17 cellular contexts compared by ENCODE assay signal in genomic region chr10:17115683-17116082, GRCh38. TPM values are rescaled to one million over a fixed set of nuclear protein-coding genes. Genes with fewer than 3 reads are reported as not detected.
DNase-seq lines count a peak whose midpoint lies in the region; ATAC-seq and TF ChIP-seq lines count a peak whose summit lies in the region.
"Had no signal": no experiment of that assay in that cellular context is flagged by ENCODE, and none has a peak within 500 bp of the region (broad histone marks: within the 10 kb centered on the region; RNA-seq: fewer than 3 reads in every experiment).

No MANE protein-coding gene starts in this region.

- H3K9me2 ChIP-seq in GM23338 (ENCODE audit: insufficient read depth): no peaks in the 10 kb centered on the region

- H3K4me1 Mint-ChIP-seq in GM23338: no peaks in the 10 kb centered on the region
- H3K4me1 Mint-ChIP-seq: activated B cell treated with CpG ODN at 0.5 μM for 24 hours, immature natural killer cell, natural killer cell had no signal

- H3K4me1 ChIP-seq in GM23338 (ENCODE audit: insufficient read depth): no peaks in the 10 kb centered on the region
- H3K4me1 ChIP-seq in fibroblast of lung (ENCODE audit: control insufficient read depth, extremely low read depth, insufficient read depth, low read length): no peaks in the 10 kb centered on the region
- H3K4me1 ChIP-seq: SJCRH30 had no signal

- no peaks in the 10 kb centered on the region for H3K36me3 ChIP-seq in GM23338 (ENCODE audit: insufficient read depth)
- H3K36me3 ChIP-seq in fibroblast of lung (ENCODE audit: control insufficient read depth, insufficient read depth, low read length): no peaks in the 10 kb centered on the region
- H3K36me3 ChIP-seq: SJCRH30, thoracic aorta had no signal

- H3K4me3 ChIP-seq in GM23338: no peak overlapping the region
- no peak overlapping the region for H3K4me3 ChIP-seq in fibroblast of lung (replicated peaks in 1 of 4; ENCODE audit: control extremely low read depth in 1 of 4, insufficient read depth in 1 of 4, low read depth in 3 of 4, low read length in 4 of 4)
- H3K4me3 ChIP-seq in retinal pigment epithelial cell (ENCODE audit: low read length): no peak overlapping the region
- H3K4me3 ChIP-seq: SJCRH30, thoracic aorta had no signal

- DNase-seq in GM23338 (ENCODE audit: low spot score) (peak; percentile 25), RKO (ENCODE audit: low spot score) (peak; percentile 71), fibroblast of lung (ENCODE audit: low read depth in 2 of 2) (peak; percentile 23 to 66), retinal pigment epithelial cell (ENCODE audit: low read depth) (no peak), HuH-7 (ENCODE audit: low spot score) (no peak), hippocampal formation (lab: John Stamatoyannopoulos, UW) (no peak), NCI-H128 (lab: John Stamatoyannopoulos, UW; ENCODE audit: unreplicated experiment) (no peak)
- DNase-seq in activated naive CD4-positive, alpha-beta T cell treated with Interleukin-2 at 50 U/mL for 16 hours: no peak
- DNase-seq: activated B cell treated with CpG ODN at 0.5 μM for 24 hours, anterior cingulate cortex, immature natural killer cell, MM.1S, natural killer cell, NCI-H510A treated with DMSO at 0.1 percent for 48 hours, SJCRH30 had no signal

- H3K27ac ChIP-seq in GM23338 (ENCODE audit: low read depth) (no peak overlapping the region), fibroblast of lung (ENCODE audit: insufficient read depth, low read length) (no peak overlapping the region)
- H3K27ac ChIP-seq: SJCRH30 had no signal

- no peaks in the 10 kb centered on the region for H3K9me3 ChIP-seq in fibroblast of lung (ENCODE audit: control insufficient read depth, insufficient read depth, low read depth, low read length)
- H3K9me3 ChIP-seq: SJCRH30, thoracic aorta had no signal

- H3F3A ChIP-seq in GM23338 (replicated peaks; ENCODE audit: low read depth): no peaks in the 10 kb centered on the region

- H3K4me2 ChIP-seq in GM23338 (no peak overlapping the region), fibroblast of lung (ENCODE audit: extremely low read depth, insufficient read depth, low read length) (no peak overlapping the region)

- H3K9ac ChIP-seq in fibroblast of lung (ENCODE audit: insufficient read depth, low read length): no peak overlapping the region

- no peak for ATAC-seq in GM23338
- ATAC-seq: natural killer cell, sciatic nerve had no signal

- H3K27ac Mint-ChIP-seq in GM23338: no peak overlapping the region
- H3K27ac Mint-ChIP-seq: activated B cell treated with CpG ODN at 0.5 μM for 24 hours, immature natural killer cell, natural killer cell had no signal

- H3K79me2 ChIP-seq in GM23338 (replicated peaks; ENCODE audit: insufficient read depth) (no peaks in the 10 kb centered on the region), fibroblast of lung (ENCODE audit: control insufficient read depth, insufficient read depth, low read length) (no peaks in the 10 kb centered on the region)

- TF ChIP-seq CTCF in GM23338 (conservative IDR thresholded peaks at IDR 0.05; ENCODE audit: low read depth in 2 of 2) (no peak), fibroblast of lung (conservative IDR thresholded peaks at IDR 0.05 in 1 of 2, IDR thresholded peaks at IDR 0.05 in 1 of 2; ENCODE audit: low read depth in 1 of 2, low read length in 2 of 2) (peak in 1 of 2 donors; percentile 18), retinal pigment epithelial cell (conservative IDR thresholded peaks at IDR 0.05; ENCODE audit: low read depth, low read length) (peak; percentile 34)

- H4K20me1 ChIP-seq in GM23338 (replicated peaks; ENCODE audit: insufficient read depth) (no peaks in the 10 kb centered on the region), fibroblast of lung (ENCODE audit: control insufficient read depth, extremely low read depth, insufficient read depth, low read length) (no peaks in the 10 kb centered on the region)

- no peak overlapping the region for H3K4me3 Mint-ChIP-seq in GM23338
- H3K4me3 Mint-ChIP-seq: activated B cell treated with CpG ODN at 0.5 μM for 24 hours, immature natural killer cell, natural killer cell had no signal

- no peaks in the 10 kb centered on the region for H3K27me3 ChIP-seq in GM23338 (ENCODE audit: insufficient read depth)
- no peaks in the 10 kb centered on the region for H3K27me3 ChIP-seq in fibroblast of lung (ENCODE audit: control insufficient read depth, insufficient read depth, low read length)
- H3K27me3 ChIP-seq: SJCRH30 had no signal

- no peaks in the 10 kb centered on the region for H3K9me3 Mint-ChIP-seq in GM23338
- H3K9me3 Mint-ChIP-seq: activated B cell treated with CpG ODN at 0.5 μM for 24 hours, immature natural killer cell, natural killer cell had no signal

- H2AFZ ChIP-seq in GM23338 (no peak overlapping the region), fibroblast of lung (ENCODE audit: low read length) (no peak overlapping the region)

- H3K36me3 Mint-ChIP-seq in GM23338 (ENCODE audit: low read depth): no peaks in the 10 kb centered on the region

- H3K27me3 Mint-ChIP-seq in GM23338 (ENCODE audit: insufficient read depth, low read depth, poor library complexity): no peaks in the 10 kb centered on the region
- H3K27me3 Mint-ChIP-seq: activated B cell treated with CpG ODN at 0.5 μM for 24 hours had no signal

TF ChIP-seq in GM23338, 12 proteins besides CTCF, POLR2A, EP300 and RAD21 (continues in another document):
- TF ChIP-seq EZH2 (IDR thresholded peaks at IDR 0.05; ENCODE audit: low read depth, unreplicated experiment) (no peak), ZNF114 (CRISPR knock-in tag; IDR thresholded peaks at IDR 0.05) (no peak), NANOG (IDR thresholded peaks at IDR 0.05; ENCODE audit: borderline replicate concordance) (no peak), STAT1 (IDR thresholded peaks at IDR 0.05; ENCODE audit: unreplicated experiment) (no peak), EZH2phosphoT487 (IDR thresholded peaks at IDR 0.05; ENCODE audit: unreplicated experiment) (no peak), ETS1 (IDR thresholded peaks at IDR 0.05) (no peak), REST (IDR thresholded peaks at IDR 0.05; ENCODE audit: unreplicated experiment) (no peak), POLR2AphosphoS5 (IDR thresholded peaks at IDR 0.05; ENCODE audit: low read depth) (no peak), ZNF331 (CRISPR knock-in tag; IDR thresholded peaks at IDR 0.05; ENCODE audit: low read depth) (no peak)

RNA-seq across cellular contexts. Expression of gene CUBN, which starts 13.9 kb away (rescaled TPM):
- 0.23 and 1.8 TPM in 2 replicates for total RNA-seq in GM23338 (2014; rRNA removed; shearing (Covaris generic))
- polyA plus RNA-seq in GM23338 (2016; fragmentation: Nextera tagmentation; extraction: Ambion mirVana): 0.06 and 0.47 TPM in 2 replicates
- total RNA-seq in fibroblast of lung: 0.51 and 1.3 TPM in 2 replicates
- polyA plus RNA-seq in fibroblast of lung: 1.1 and 1.5 TPM in 2 replicates
- 0.41 and 0.45 TPM in 2 replicates for polyA plus RNA-seq in fibroblast of lung (2012)
- 0.30 TPM in 1 of 2 replicates, not detected in the other for polyA minus RNA-seq in fibroblast of lung (ENCODE audit: low replicate concordance)

Comparison
In these comparisons a context has a peak if more than half of its experiments do, and no peak if none do; other contexts are left out.
1. DNase-seq: peak in GM23338 (single experiment), RKO (single experiment) and fibroblast of lung (2 of 2); none in retinal pigment epithelial cell (single experiment), activated naive CD4-positive, alpha-beta T cell treated with Interleukin-2 at 50 U/mL for 16 hours (single experiment), HuH-7 (single experiment), hippocampal formation (0 of 2) and NCI-H128 (single experiment).